Comparison of ENCODE assay signal across 27 cellular contexts in genomic region chr3:132414841-132415240, GRCh38.
"Had no signal": no experiment of that assay in that cellular context is flagged by ENCODE, and none has a peak within 500 bp of the region (broad histone marks: within the 10 kb centered on the region; RNA-seq: fewer than 3 reads in every experiment).

No MANE protein-coding gene starts in this region.

- DNase-seq: dorsolateral prefrontal cortex; effector CD4-positive, alpha-beta T cell; foreskin fibroblast; gastrocnemius medialis; head of caudate nucleus; left cardiac atrium; left lung; mesenchymal stem cell; midbrain; naive thymus-derived CD4-positive, alpha-beta T cell; right lobe of liver; stimulated activated CD4-positive, alpha-beta T cell treated with anti-CD3 and anti-CD28 coated beads, Interleukin-2, amount 100 ng/mL, for 24 hours; stimulated activated CD4-positive, alpha-beta T cell treated with anti-CD3 and anti-CD28 coated beads, Interleukin-4, amount 100 ng/mL, for 24 hours; stimulated activated naive CD4-positive, alpha-beta T cell treated with Interleukin-2 at 50 U/mL for 16 hours; stomach; thyroid gland; trophoblast cell had no signal

- H2AFZ ChIP-seq: hepatocyte, neural progenitor cell had no signal

- H3K27me3 ChIP-seq: dorsolateral prefrontal cortex, gastrocnemius medialis, hepatocyte, left lung, neural progenitor cell, right lobe of liver, stomach, thyroid gland, vagina had no signal

- H3K27ac Mint-ChIP-seq: neural progenitor cell; progenitor cell of endocrine pancreas; stimulated activated effector memory CD8-positive, alpha-beta T cell treated with anti-CD3 and anti-CD28 coated beads, Interleukin-12 subunit alpha, Interleukin-12 subunit beta, amount 100 ng/mL, for 72 hours had no signal

- H3K4me3 ChIP-seq: dorsolateral prefrontal cortex, gastrocnemius medialis, hepatocyte, left lung, neural progenitor cell, right lobe of liver, stomach, thyroid gland, vagina had no signal

- H3K9me3 Mint-ChIP-seq: nephron; neural progenitor cell; stimulated activated effector memory CD8-positive, alpha-beta T cell treated with anti-CD3 and anti-CD28 coated beads, Interleukin-12 subunit alpha, Interleukin-12 subunit beta, amount 100 ng/mL, for 72 hours had no signal

- FAIRE-seq: islet of Langerhans had no signal

- H3K9me3 ChIP-seq: gastrocnemius medialis, left lung, right lobe of liver, stomach, thyroid gland, vagina had no signal

- H3K27ac ChIP-seq: epithelial cell of prostate, gastrocnemius medialis, hepatocyte, left lung, neural progenitor cell, parathyroid adenoma, right lobe of liver, stomach, thyroid gland, vagina had no signal

- ATAC-seq: esophagus mucosa; gastrocnemius medialis; left cardiac atrium; left lung; naive thymus-derived CD4-positive, alpha-beta T cell; right lobe of liver; stimulated activated effector memory CD8-positive, alpha-beta T cell treated with anti-CD3 and anti-CD28 coated beads, Interleukin-12 subunit alpha, Interleukin-12 subunit beta, amount 100 ng/mL, for 72 hours had no signal

- H3K36me3 ChIP-seq: gastrocnemius medialis, left lung, neural progenitor cell, right lobe of liver, stomach, thyroid gland, vagina had no signal

- H3K36me3 Mint-ChIP-seq: neural progenitor cell had no signal

- H3K4me3 Mint-ChIP-seq: stimulated activated effector memory CD8-positive, alpha-beta T cell treated with anti-CD3 and anti-CD28 coated beads, Interleukin-12 subunit alpha, Interleukin-12 subunit beta, amount 100 ng/mL, for 72 hours had no signal

- H3K9ac ChIP-seq: neural progenitor cell, parathyroid adenoma had no signal

- H3K27me3 Mint-ChIP-seq: progenitor cell of endocrine pancreas had no signal

- H3K4me2 ChIP-seq: hepatocyte, neural progenitor cell had no signal
